1 cellular context compared by ENCODE assay signal in the genomic region with DNA sequence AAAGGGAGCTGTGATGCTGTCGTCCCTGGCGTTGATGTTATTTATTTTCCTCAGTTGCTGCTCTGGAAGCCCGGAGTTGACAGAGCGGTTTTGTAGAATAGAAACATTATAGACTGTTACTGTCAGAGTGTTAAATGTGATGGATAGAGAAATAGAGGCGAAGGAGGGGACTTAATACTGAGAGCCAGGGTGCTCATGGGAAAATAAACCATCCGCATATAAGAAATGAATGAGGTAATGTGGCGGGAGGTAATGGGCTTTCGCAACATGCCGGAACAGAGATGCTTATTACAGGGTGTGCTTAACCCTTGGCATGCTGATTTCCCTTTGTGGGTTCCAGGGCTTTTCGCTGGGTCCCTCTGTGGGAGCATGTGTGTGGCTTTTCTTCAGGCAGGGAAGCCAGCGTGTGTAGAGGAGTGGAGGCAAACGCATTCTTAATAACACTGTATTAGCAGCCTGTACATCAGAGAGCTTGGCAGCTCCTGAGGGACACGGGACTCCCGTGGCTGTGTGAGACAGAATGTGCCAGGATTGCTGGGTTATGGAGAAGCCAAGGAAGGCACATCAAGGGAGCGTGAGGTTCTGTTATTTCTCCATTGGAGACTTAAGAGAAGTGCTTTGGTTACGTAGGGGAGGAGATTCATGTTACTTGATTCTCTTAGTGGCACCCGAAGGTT.
A peak's percentile ranks its signal among the peaks of the same experiment; 100 is the strongest.
TF ChIP-seq lines count a peak whose summit lies in the region.

No MANE protein-coding gene starts in this region.

TF ChIP-seq in neural cell, 6 proteins besides CTCF, POLR2A, EP300 and RAD21 (continued from another document):
- TF ChIP-seq REST (IDR thresholded peaks at IDR 0.05; ENCODE audit: borderline replicate concordance), result peak; percentile 60
TF ChIP-seq in neural cell: peak in this region for 3.
